Comparison of ENCODE assay signal across 13 cellular contexts in the genomic region with DNA sequence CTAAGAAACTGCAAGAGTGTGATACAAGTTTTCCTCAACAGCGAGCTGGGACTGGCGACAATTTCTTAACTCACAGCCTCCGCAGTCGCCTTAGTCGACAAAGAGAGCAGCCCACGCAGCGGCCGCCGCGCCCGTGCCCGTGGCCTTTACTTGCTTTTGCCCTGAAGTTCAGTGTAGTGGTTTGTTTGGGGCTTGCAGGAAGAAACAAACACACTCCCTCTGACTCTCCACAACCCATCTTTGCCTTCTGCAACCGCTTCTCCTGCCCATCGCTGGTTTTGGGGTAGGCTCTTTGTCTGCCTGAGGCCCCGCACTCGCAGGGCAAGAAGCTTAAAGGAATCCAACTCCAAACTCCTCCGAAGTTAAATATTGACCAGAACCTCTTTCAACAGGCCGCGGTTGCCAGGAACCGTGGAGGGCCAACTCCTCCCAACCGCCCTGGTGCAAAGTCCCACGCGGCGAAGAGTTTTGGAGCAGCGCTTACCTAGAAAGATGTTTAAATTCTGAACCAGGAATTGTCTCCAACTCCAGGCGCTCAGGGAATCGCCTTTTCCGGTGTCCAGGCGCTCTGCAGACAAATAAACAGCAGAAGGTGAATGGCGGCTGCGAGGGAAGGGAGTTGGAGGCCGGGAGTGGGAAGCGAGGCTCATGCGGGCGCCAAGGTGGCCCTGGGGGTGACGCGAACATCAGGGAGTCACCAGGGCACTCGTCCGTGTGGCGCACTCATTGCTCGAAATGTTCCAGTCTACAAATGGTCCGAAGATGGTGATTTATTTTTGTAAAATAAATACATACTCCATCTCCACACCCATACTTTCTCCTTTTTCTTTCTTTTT. TPM values are rescaled to one million over a fixed set of nuclear protein-coding genes. Genes with fewer than 3 reads are reported as not detected.
DNase-seq lines count a peak whose midpoint lies in the region; ATAC-seq, FAIRE-seq and TF ChIP-seq lines count a peak whose summit lies in the region.
"Had no signal": no experiment of that assay in that cellular context is flagged by ENCODE, and none has a peak within 500 bp of the region (broad histone marks: within the 10 kb centered on the region; RNA-seq: fewer than 3 reads in every experiment).

No MANE protein-coding gene starts in this region.

- peaks cover 43% of the 10 kb centered on the region for H3K79me2 ChIP-seq in mammary epithelial cell (ENCODE audit: insufficient read depth, low read length)

- BruUV-seq in mammary epithelial cell (replicated peaks; lab: Mats Ljungman, UMichigan), result no TSS peak

- CTCF ChIA-PET in mammary epithelial cell (lab: Charles Lee; ENCODE audit: low non-redundant PET), result no interaction called here

- ATAC-seq in left lung (no peak), HG03045 (IDR thresholded peaks at IDR 0.05; ENCODE audit: unreplicated experiment) (no peak)

- no peaks in the 10 kb centered on the region for H4K20me1 ChIP-seq in mammary epithelial cell (ENCODE audit: insufficient read depth, low read length)

- H2AFZ ChIP-seq in mammary epithelial cell (ENCODE audit: low read depth, low read length), result peak overlapping the region; percentile 66

- H3K9me3 ChIP-seq in mammary epithelial cell (replicated peaks; ENCODE audit: insufficient read depth, low read length), result no peaks in the 10 kb centered on the region
- H3K9me3 ChIP-seq in left lung, result no peaks in the 10 kb centered on the region
- H3K9me3 ChIP-seq in small intestine (ENCODE audit: control insufficient read depth, low read depth), result no peaks in the 10 kb centered on the region

- H3K27me3 ChIP-seq in mammary epithelial cell (ENCODE audit: insufficient read depth, low read length) (no peaks in the 10 kb centered on the region), left lung (peaks cover 2 to 88% of the 10 kb centered on the region in 2 donors), small intestine (ENCODE audit: control insufficient read depth in 2 of 2, insufficient read depth in 2 of 2, low read length in 2 of 2) (no peaks in the 10 kb centered on the region)

- TF ChIP-seq CTCF in mammary epithelial cell (conservative IDR thresholded peaks at IDR 0.05 in 1 of 2, IDR thresholded peaks at IDR 0.05 in 1 of 2; ENCODE audit: extremely low read depth in 1 of 2, insufficient read depth in 1 of 2, low read depth in 1 of 2, low read length in 2 of 2) (no peak), left lung (IDR thresholded peaks at IDR 0.05) (no peak)

- H3K9ac ChIP-seq in mammary epithelial cell (ENCODE audit: insufficient read depth, low read length), result peak overlapping the region; percentile 58

- 2% methylated on average over 33 of the region's 42 CpGs for WGBS in mammary epithelial cell (ENCODE audit: low coverage, missing lambda C conversion rate)
- WGBS in small intestine, 3 donors, result 12 to 41% (median 27%) methylated on average over 42 of the region's 42 CpGs

- FAIRE-seq in small intestine (lab: Jason Lieb, UNC), result no peak

- H3K27ac ChIP-seq in mammary epithelial cell (ENCODE audit: insufficient read depth, low read depth, low read length) (peak overlapping the region; percentile 64), left lung (peak overlapping the region; percentile 71 to 83), small intestine (ENCODE audit: low read depth in 1 of 2, low read length in 1 of 2) (peak overlapping the region; percentile 44 to 86)

- H3K36me3 ChIP-seq in mammary epithelial cell (ENCODE audit: insufficient read depth, low read length) (no peaks in the 10 kb centered on the region), left lung (no peaks in the 10 kb centered on the region), small intestine (ENCODE audit: control insufficient read depth in 2 of 2, insufficient read depth in 2 of 2, low read length in 2 of 2) (no peaks in the 10 kb centered on the region)

- peak; percentile 94 for DNase-seq in HT-29 (ENCODE audit: low spot score)
- peak; percentile 45 for DNase-seq in mammary epithelial cell
- no peak for DNase-seq in left lung
- DNase-seq in small intestine, result peak; percentile 82
- no peak for DNase-seq in stimulated activated CD4-positive, alpha-beta T cell treated with anti-CD3 and anti-CD28 coated beads, Interleukin-1b, Interleukin-23, amount 100 ng/mL, for 48 hours
- no peak for DNase-seq in stimulated activated CD4-positive, alpha-beta T cell treated with anti-CD3 and anti-CD28 coated beads, Interleukin-4, amount 100 ng/mL, for 1 hour
- DNase-seq in NCI-H1436 treated with DMSO at 0.1 percent for 48 hours (lab: John Stamatoyannopoulos, UW), result no peak
- DNase-seq: activated CD8-positive, alpha-beta memory T cell treated with anti-CD3 and anti-CD28 coated beads, Interleukin-2, amount 50 U/mL, for 4 hours; CD4-positive, alpha-beta T cell; HCEC 1CT; kidney glomerular epithelial cell; NCI-H2171 had no signal

- H3K4me2 ChIP-seq in mammary epithelial cell (ENCODE audit: insufficient read depth, low read depth, low read length), result peak overlapping the region; percentile 94

- intact Hi-C loops in mammary epithelial cell (cut with micrococcal nuclease), result loop anchor here (1.0 kb wide), 1 partner anchor 8 kb away; the partner anchor contains the start of gene HOXA4
- intact Hi-C loops in left lung (cut with DNase I), result no loop called here

- H3K4me3 ChIP-seq in mammary epithelial cell (replicated peaks in 1 of 3; ENCODE audit: insufficient read depth in 1 of 3, low read depth in 2 of 3, low read length in 3 of 3) (peak overlapping the region; percentile 40 to 45 (median 43)), left lung (peak overlapping the region in 1 of 2 donors; percentile 17), small intestine (ENCODE audit: low read depth in 1 of 2, low read length in 2 of 2) (peak overlapping the region in 1 of 2 donors; percentile 36)

- dilution Hi-C loops in mammary epithelial cell (cut with HindIII; ENCODE audit: low sequenced_read_pairs), result no loop called here

- H3K4me1 ChIP-seq in mammary epithelial cell (ENCODE audit: insufficient read depth, low read length), result peaks cover 55% of the 10 kb centered on the region
- H3K4me1 ChIP-seq in left lung, result peaks cover 8 to 28% of the 10 kb centered on the region in 2 donors
- peaks cover 4 to 17% of the 10 kb centered on the region in 2 donors for H3K4me1 ChIP-seq in small intestine (ENCODE audit: control insufficient read depth in 2 of 2, insufficient read depth in 1 of 2, low read depth in 1 of 2, low read length in 1 of 2)

- in situ Hi-C loops in mammary epithelial cell (cut with MboI; ENCODE audit: low sequenced_read_pairs in 2 of 2), result loop anchor here in 1 of 2 donors (10.0 kb wide), 1 partner anchor 267 kb away; no protein-coding TSS in a partner anchor

RNA-seq across cellular contexts. Expression of gene HOXA4, which starts 8.3 kb away (rescaled TPM):
- total RNA-seq in HT-29 (2014; rRNA removed; shearing (Covaris generic)), result 2.2 and 3.7 TPM in 2 replicates
- total RNA-seq in mammary epithelial cell (1 to 10 TPM in 1 of 2 donors, not detected in 1; 1.5 TPM), left lung (1 to 10 TPM; 3.4 to 7.6 TPM)
- polyA plus RNA-seq in mammary epithelial cell (1.8 TPM), small intestine (1 to 10 TPM in 2 of 3 donors, not detected in 1; 2.4 to 7.9 TPM)
- 9.3 TPM for polyA minus RNA-seq in mammary epithelial cell
- total RNA-seq: CD4-positive, alpha-beta T cell had no signal

RNA-seq across cellular contexts. Expression of gene HOXA2, which starts 19.8 kb away (rescaled TPM):
- 6.6 and 7.3 TPM in 2 replicates for total RNA-seq in HT-29 (2014; rRNA removed; shearing (Covaris generic))
- total RNA-seq in mammary epithelial cell (1 to 10 TPM in 1 of 2 donors, under 1 TPM in 1; 0.50 to 1.5 TPM), left lung (1 to 10 TPM in 1 of 2 donors, under 1 TPM in 1; 0.61 to 1.4 TPM)
- polyA plus RNA-seq in mammary epithelial cell (1.3 TPM), small intestine (under 1 TPM in 1 of 3 donors, not detected in 2; 0.97 TPM)
- 1.3 TPM for polyA minus RNA-seq in mammary epithelial cell
- total RNA-seq: CD4-positive, alpha-beta T cell had no signal

RNA-seq across cellular contexts. Expression of gene HOXA5, which starts 21.2 kb away (rescaled TPM):
- 22.1 and 29.3 TPM in 2 replicates for total RNA-seq in HT-29 (2014; rRNA removed; shearing (Covaris generic))
- total RNA-seq in mammary epithelial cell, result 10 to 100 TPM in 1 of 2 donors, 1 to 10 TPM in 1; 9.1 to 11.0 TPM
- 8.6 TPM for polyA plus RNA-seq in mammary epithelial cell
- polyA minus RNA-seq in mammary epithelial cell, result 4.3 TPM
- total RNA-seq in left lung, result 10 to 100 TPM; 16.1 to 21.6 TPM
- 1 to 10 TPM in 2 of 3 donors, under 1 TPM in 1; 0.45 to 7.7 (median 2.4) TPM for polyA plus RNA-seq in small intestine
- total RNA-seq: CD4-positive, alpha-beta T cell had no signal

RNA-seq across cellular contexts. Expression of gene HOXA6, which starts 25.3 kb away (rescaled TPM):
- total RNA-seq in HT-29 (2014; rRNA removed; shearing (Covaris generic)), result 25.5 and 28.1 TPM in 2 replicates
- total RNA-seq in mammary epithelial cell, result 1 to 10 TPM; 3.1 to 4.7 TPM
- 0.71 TPM for polyA plus RNA-seq in mammary epithelial cell
- polyA minus RNA-seq in mammary epithelial cell, result 1.1 TPM
- total RNA-seq in left lung, result 1 to 10 TPM; 3.5 to 5.0 TPM
- under 1 TPM in 2 of 3 donors, not detected in 1; 0.46 to 0.81 TPM for polyA plus RNA-seq in small intestine
- total RNA-seq: CD4-positive, alpha-beta T cell had no signal

RNA-seq across cellular contexts. Expression of gene HOXA1, which starts 26.5 kb away (rescaled TPM):
- 2.0 and 3.9 TPM in 2 replicates for total RNA-seq in HT-29 (2014; rRNA removed; shearing (Covaris generic))
- 1 to 10 TPM; 2.5 to 9.4 TPM for total RNA-seq in mammary epithelial cell
- polyA plus RNA-seq in mammary epithelial cell, result 6.0 TPM
- polyA minus RNA-seq in mammary epithelial cell, result 14.9 TPM
- under 1 TPM; 0.50 to 0.60 TPM for total RNA-seq in left lung
- polyA plus RNA-seq in small intestine, result under 1 TPM in 2 of 3 donors, not detected in 1; 0.49 to 0.81 TPM

Comparison
In these comparisons a context has a peak if more than half of its experiments do, and no peak if none do; other contexts are left out.
1. DNase-seq: peak in HT-29 (single experiment), mammary epithelial cell (single experiment) and small intestine (single experiment); none in left lung (0 of 2), stimulated activated CD4-positive, alpha-beta T cell treated with anti-CD3 and anti-CD28 coated beads, Interleukin-1b, Interleukin-23, amount 100 ng/mL, for 48 hours (single experiment), stimulated activated CD4-positive, alpha-beta T cell treated with anti-CD3 and anti-CD28 coated beads, Interleukin-4, amount 100 ng/mL, for 1 hour (single experiment) and NCI-H1436 treated with DMSO at 0.1 percent for 48 hours (single experiment).
2. Peak in every context shown above with its lines, with median percentiles within 50 percentile points of each other: H3K27ac ChIP-seq.